1 cellular context compared by ENCODE assay signal in genomic region chr2:53787911-53788289, GRCh38.
A peak's percentile ranks its signal among the peaks of the same experiment; 100 is the strongest.
TF ChIP-seq lines count a peak whose summit lies in the region.

No MANE protein-coding gene starts in this region.

TF ChIP-seq in HepG2, 621 proteins besides CTCF, POLR2A, EP300 and RAD21 (continues in another document):
- TF ChIP-seq ZNF136 (CRISPR knock-in tag; IDR thresholded peaks at IDR 0.05; ENCODE audit: low read depth) (no peak), KDM5B (CRISPR knock-in tag; IDR thresholded peaks at IDR 0.05; ENCODE audit: borderline replicate concordance) (no peak), XRCC5 (optimal IDR thresholded peaks at IDR 0.05; ENCODE audit: low read length) (no peak), NFIC (IDR thresholded peaks at IDR 0.05; ENCODE audit: low read length) (no peak), MAFK (conservative IDR thresholded peaks at IDR 0.05 in 1 of 2, IDR thresholded peaks at IDR 0.05 in 1 of 2; ENCODE audit: low read length in 2 of 2) (no peak), ZSCAN22 (CRISPR knock-in tag; IDR thresholded peaks at IDR 0.05) (no peak), MXI1 (IDR thresholded peaks at IDR 0.05; ENCODE audit: borderline replicate concordance, low read depth, low read length) (peak; percentile 82; the same call in 2 of the 3 replicates), NCOA5 (CRISPR knock-in tag; IDR thresholded peaks at IDR 0.05) (no peak), HOXA9 (CRISPR knock-in tag; IDR thresholded peaks at IDR 0.05; ENCODE audit: borderline replicate concordance) (no peak), GABPA (IDR thresholded peaks at IDR 0.05; ENCODE audit: low read depth, low read length) (no peak), GABPA (CRISPR knock-in tag; IDR thresholded peaks at IDR 0.05; ENCODE audit: low read depth) (peak; percentile 41; the same call in 1 of the 2 replicates), ZNF383 (CRISPR knock-in tag; IDR thresholded peaks at IDR 0.05; ENCODE audit: borderline replicate concordance) (no peak), HINFP (CRISPR knock-in tag; IDR thresholded peaks at IDR 0.05; ENCODE audit: low read depth) (no peak), ZFP62 (CRISPR knock-in tag; IDR thresholded peaks at IDR 0.05) (no peak), MIXL1 (CRISPR knock-in tag; IDR thresholded peaks at IDR 0.05) (no peak), MBD4 (IDR thresholded peaks at IDR 0.05; ENCODE audit: borderline replicate concordance, low read length) (no peak), ZNF207 (IDR thresholded peaks at IDR 0.05; ENCODE audit: borderline replicate concordance) (no peak), ZC3H13 (CRISPR knock-in tag; IDR thresholded peaks at IDR 0.05) (no peak), ZBTB25 (CRISPR knock-in tag; IDR thresholded peaks at IDR 0.05) (0 out of 2 replicates have a peak, but pooled peaks have one; percentile 39), ZNF674 (CRISPR knock-in tag; IDR thresholded peaks at IDR 0.05; ENCODE audit: low read depth) (no peak), REST (IDR thresholded peaks at IDR 0.05; ENCODE audit: borderline replicate concordance in 1 of 2, low read depth in 1 of 2, low read length in 2 of 2) (0 out of 4 replicates have a peak, but pooled peaks of 1 of the 2 experiments have one; percentile 26), AHDC1 (CRISPR knock-in tag; IDR thresholded peaks at IDR 0.05; ENCODE audit: borderline replicate concordance) (no peak), KDM4B (CRISPR knock-in tag; IDR thresholded peaks at IDR 0.05) (no peak), MXD4 (CRISPR knock-in tag; IDR thresholded peaks at IDR 0.05) (0 out of 2 replicates have a peak, but pooled peaks have one; percentile 54), ZNF10 (CRISPR knock-in tag; IDR thresholded peaks at IDR 0.05; ENCODE audit: borderline replicate concordance, low read depth) (no peak), MNT (IDR thresholded peaks at IDR 0.05) (peak; percentile 45; the same call in 1 of the 2 replicates), ZNF512B (CRISPR knock-in tag; IDR thresholded peaks at IDR 0.05; ENCODE audit: borderline replicate concordance) (no peak), ZNF44 (CRISPR knock-in tag; IDR thresholded peaks at IDR 0.05) (peak; percentile 24; the same call in 1 of the 2 replicates), GLI4 (CRISPR knock-in tag; IDR thresholded peaks at IDR 0.05; ENCODE audit: borderline replicate concordance) (no peak), SAP130 (CRISPR knock-in tag; IDR thresholded peaks at IDR 0.05; ENCODE audit: low read depth) (peak; percentile 86), CCAR2 (optimal IDR thresholded peaks at IDR 0.05; ENCODE audit: low read depth, low read length) (no peak), E2F1 (CRISPR knock-in tag; IDR thresholded peaks at IDR 0.05) (no peak), CENPBD1 (CRISPR knock-in tag; IDR thresholded peaks at IDR 0.05; ENCODE audit: borderline replicate concordance, low read depth) (no peak), POLR2G (IDR thresholded peaks at IDR 0.05; ENCODE audit: low read depth, low read length) (no peak), NR3C1 (CRISPR knock-in tag; IDR thresholded peaks at IDR 0.05) (no peak), ZBTB43 (CRISPR knock-in tag; conservative IDR thresholded peaks at IDR 0.05) (no peak), MTA3 (CRISPR knock-in tag; IDR thresholded peaks at IDR 0.05) (no peak), CSRNP1 (CRISPR knock-in tag; IDR thresholded peaks at IDR 0.05) (no peak), ZNF672 (CRISPR knock-in tag; IDR thresholded peaks at IDR 0.05) (no peak)
